In genomic region chr22:39175127-39176066, GRCh38 we compare ENCODE assay signal across 9 cellular contexts. TPM values are rescaled to one million over a fixed set of nuclear protein-coding genes. Genes with fewer than 3 reads are reported as not detected.
DNase-seq lines count a peak whose midpoint lies in the region; ATAC-seq and TF ChIP-seq lines count a peak whose summit lies in the region.
"Had no signal": no experiment of that assay in that cellular context is flagged by ENCODE, and none has a peak within 500 bp of the region (broad histone marks: within the 10 kb centered on the region; RNA-seq: fewer than 3 reads in every experiment).

No MANE protein-coding gene starts in this region.

- H3K4me2 ChIP-seq in PC-9 (peak overlapping the region; percentile 74), fibroblast of lung (ENCODE audit: extremely low read depth, insufficient read depth, low read length) (no peak overlapping the region)

- H3K79me2 ChIP-seq in PC-9 (ENCODE audit: low read depth) (no peaks in the 10 kb centered on the region), fibroblast of lung (ENCODE audit: control insufficient read depth, insufficient read depth, low read length) (no peaks in the 10 kb centered on the region)

- H3K27me3 ChIP-seq in PC-9 (ENCODE audit: insufficient read depth, low read depth): no peaks in the 10 kb centered on the region
- no peaks in the 10 kb centered on the region for H3K27me3 ChIP-seq in fibroblast of lung (ENCODE audit: control insufficient read depth, insufficient read depth, low read length)
- H3K27me3 ChIP-seq in neutrophil: peaks cover 14% of the 10 kb centered on the region

- ATAC-seq in GM21619 (IDR thresholded peaks at IDR 0.05; ENCODE audit: unreplicated experiment) (no peak), HG03159 (IDR thresholded peaks at IDR 0.05; ENCODE audit: unreplicated experiment) (no peak)

- TSS peak; percentile 42 for BruUV-seq in PC-9 (replicated peaks; lab: Mats Ljungman, UMichigan)

- intact Hi-C loops in PC-9 (cut with micrococcal nuclease; ENCODE audit: unreplicated experiment): loop anchor here (1.0 kb wide), 1 partner anchor 141 kb away; no protein-coding TSS in a partner anchor

- CTCF ChIA-PET in PC-9 (lab: Charles Lee): interaction anchor here (0.6 to 1.8 kb wide), 3 partner anchors 31 to 1156 kb away, joined by 4 to 7 read pairs (median 6); no protein-coding TSS in a partner anchor

- no peaks in the 10 kb centered on the region for H4K20me1 ChIP-seq in PC-9 (ENCODE audit: insufficient read depth)
- no peaks in the 10 kb centered on the region for H4K20me1 ChIP-seq in fibroblast of lung (ENCODE audit: control insufficient read depth, extremely low read depth, insufficient read depth, low read length)

- H3K9me3 ChIP-seq in PC-9 (ENCODE audit: insufficient read depth, low read depth) (no peaks in the 10 kb centered on the region), fibroblast of lung (ENCODE audit: control insufficient read depth, insufficient read depth, low read depth, low read length) (no peaks in the 10 kb centered on the region), neutrophil (no peaks in the 10 kb centered on the region)

- no peaks in the 10 kb centered on the region for H3K36me3 ChIP-seq in PC-9 (ENCODE audit: low read depth)
- no peaks in the 10 kb centered on the region for H3K36me3 ChIP-seq in fibroblast of lung (ENCODE audit: control insufficient read depth, insufficient read depth, low read length)
- no peaks in the 10 kb centered on the region for H3K36me3 ChIP-seq in neutrophil

- peaks cover 61% of the 10 kb centered on the region for H3F3A ChIP-seq in PC-9 (ENCODE audit: insufficient read depth, low read depth)

- H3K4me1 ChIP-seq in PC-9 (replicated peaks; ENCODE audit: insufficient read depth): peaks cover 60% of the 10 kb centered on the region
- H3K4me1 ChIP-seq in fibroblast of lung (ENCODE audit: control insufficient read depth, extremely low read depth, insufficient read depth, low read length): peaks cover 39% of the 10 kb centered on the region
- H3K4me1 ChIP-seq in neutrophil (ENCODE audit: control insufficient read depth in 1 of 2, insufficient read depth in 1 of 2, low read depth in 1 of 2, low read length in 1 of 2): peaks cover 35 to 37% of the 10 kb centered on the region in 2 experiments

- TF ChIP-seq CTCF in AG10803 (conservative IDR thresholded peaks at IDR 0.05; ENCODE audit: low read length): peak; percentile 22
- no peak; the same call in 1 of the 2 replicates for TF ChIP-seq CTCF in PC-9 (conservative IDR thresholded peaks at IDR 0.05)
- no peak for TF ChIP-seq CTCF in fibroblast of lung (conservative IDR thresholded peaks at IDR 0.05 in 1 of 2, IDR thresholded peaks at IDR 0.05 in 1 of 2; ENCODE audit: low read depth in 1 of 2, low read length in 2 of 2)
- TF ChIP-seq CTCF in neutrophil (IDR thresholded peaks at IDR 0.05): no peak

- H3K9me2 ChIP-seq in PC-9 (ENCODE audit: insufficient read depth): no peaks in the 10 kb centered on the region

- no peak for DNase-seq in AG10803 (ENCODE audit: low read depth)
- peak; percentile 85 to 89 for DNase-seq in PC-9
- no peak for DNase-seq in fibroblast of lung (ENCODE audit: low read depth in 2 of 2)
- no peak for DNase-seq in MV-4-11 (lab: John Stamatoyannopoulos, UW)
- DNase-seq in NCI-H2029 treated with DMSO at 0.1 percent for 48 hours (lab: John Stamatoyannopoulos, UW): no peak
- DNase-seq: NCI-H510A treated with DMSO at 0.1 percent for 48 hours had no signal

- POLR2A ChIA-PET in PC-9 (lab: Charles Lee; ENCODE audit: unreplicated experiment): interaction anchor here (0.5 to 1.1 kb wide), 7 partner anchors 30 to 192 kb away, joined by 3 to 6 read pairs (median 6); partner anchors contain the start of gene RPL3

- no peak overlapping the region for H2AFZ ChIP-seq in PC-9
- H2AFZ ChIP-seq in fibroblast of lung (ENCODE audit: low read length): no peak overlapping the region

- H3K4me3 ChIP-seq in AG10803 (ENCODE audit: low read length): no peak overlapping the region
- H3K4me3 ChIP-seq in PC-9: no peak overlapping the region; the same call in 1 of the 2 replicates
- no peak overlapping the region for H3K4me3 ChIP-seq in fibroblast of lung (replicated peaks in 1 of 4; ENCODE audit: control extremely low read depth in 1 of 4, insufficient read depth in 1 of 4, low read depth in 3 of 4, low read length in 4 of 4)
- H3K4me3 ChIP-seq in neutrophil (ENCODE audit: low read depth in 1 of 2, low read length in 1 of 2): peak overlapping the region; percentile 40 to 41

- no peak overlapping the region for H3K9ac ChIP-seq in fibroblast of lung (ENCODE audit: insufficient read depth, low read length)

- H3K27ac ChIP-seq in PC-9 (peak overlapping the region; percentile 72), fibroblast of lung (ENCODE audit: insufficient read depth, low read length) (peak overlapping the region; percentile 89), neutrophil (peak overlapping the region; percentile 91)

RNA-seq across cellular contexts. Expression of gene CBX7, which starts 22.9 kb away (rescaled TPM):
- total RNA-seq in PC-9 (2021): 28.2 and 29.1 TPM in 2 replicates
- total RNA-seq in fibroblast of lung: 8.7 and 14.7 TPM in 2 replicates
- polyA plus RNA-seq in fibroblast of lung: 2.8 TPM in 2 replicates
- polyA plus RNA-seq in fibroblast of lung (2012): 4.1 TPM in 2 replicates
- 5.1 and 7.6 TPM in 2 replicates for polyA minus RNA-seq in fibroblast of lung (ENCODE audit: low replicate concordance)

Comparison
In these comparisons a context has a peak if more than half of its experiments do, and no peak if none do; other contexts are left out.
1. DNase-seq: peak in PC-9 (2 of 2); none in AG10803 (single experiment), fibroblast of lung (0 of 2), MV-4-11 (single experiment) and NCI-H2029 treated with DMSO at 0.1 percent for 48 hours (single experiment).
2. H3K4me3 ChIP-seq: peak in neutrophil (2 of 2); none in AG10803 (single experiment), PC-9 (single experiment) and fibroblast of lung (0 of 4).
3. Peak in every context shown above with its lines, with median percentiles within 50 percentile points of each other: H3K27ac ChIP-seq.